In genomic region chr15:62440310-62440709, GRCh38 we compare ENCODE assay signal across 24 cellular contexts. TPM values are rescaled to one million over a fixed set of nuclear protein-coding genes. Genes with fewer than 3 reads are reported as not detected.
DNase-seq lines count a peak whose midpoint lies in the region; ATAC-seq and TF ChIP-seq lines count a peak whose summit lies in the region.
"Had no signal": no experiment of that assay in that cellular context is flagged by ENCODE, and none has a peak within 500 bp of the region (broad histone marks: within the 10 kb centered on the region; RNA-seq: fewer than 3 reads in every experiment).

No MANE protein-coding gene starts in this region.

- in situ Hi-C loops in G401 (cut with HindIII; ENCODE audit: low sequenced_read_pairs) = no loop called here

- H3K9me3 ChIP-seq in suprapubic skin = no peaks in the 10 kb centered on the region
- H3K9me3 ChIP-seq: body of pancreas, upper lobe of left lung had no signal

- H3K4me3 ChIP-seq in suprapubic skin = no peak overlapping the region
- H3K4me3 ChIP-seq: body of pancreas, upper lobe of left lung had no signal

- peak; percentile 82 for DNase-seq in G401 (ENCODE audit: low spot score)
- no peak for DNase-seq in left lobe of liver (ENCODE audit: low spot score)
- no peak for DNase-seq in suprapubic skin (ENCODE audit: low spot score in 2 of 2)
- no peak for DNase-seq in SKM-1 (lab: John Stamatoyannopoulos, UW; ENCODE audit: unreplicated experiment)
- no peak for DNase-seq in NCI-H2196 treated with DMSO at 0.1 percent for 48 hours (lab: John Stamatoyannopoulos, UW; ENCODE audit: unreplicated experiment)
- DNase-seq: activated B cell treated with CpG ODN at 0.5 μM for 24 hours; activated CD8-positive, alpha-beta memory T cell treated with anti-CD3 and anti-CD28 coated beads, Interleukin-2, amount 10 ng/mL, durations not matched to agents 7 days and 5 days; activated naive CD8-positive, alpha-beta T cell treated with anti-CD3 and anti-CD28 coated beads, Interleukin-2, amount 50 U/mL, for 24 hours; activated T-cell treated with anti-CD3 and anti-CD28 coated beads, Interleukin-2, amount 50 U/mL, for 48 hours; Calu3; head of caudate nucleus; Kasumi-1; kidney glomerular epithelial cell; NCI-H146; NCI-H526; NK-92 treated with Interleukin-12 subunit alpha and Interleukin-12 subunit beta, amount 100 ng/mL, for 24 hours; PC-3; SHP77; stimulated activated naive CD8-positive, alpha-beta T cell treated with anti-CD3 and anti-CD28 coated beads, Interleukin-15, Interleukin-2, amounts not matched to agents 100 U/mL and 50 U/mL, for 24 hours; upper lobe of left lung had no signal

- no peaks in the 10 kb centered on the region for H3K4me1 ChIP-seq in suprapubic skin
- H3K4me1 ChIP-seq: parathyroid adenoma, upper lobe of left lung had no signal

- WGBS in suprapubic skin = 70% methylated on average over 7 of the region's 7 CpGs

- TF ChIP-seq POLR2A in suprapubic skin (IDR thresholded peaks at IDR 0.05) = no peak

- H3K27ac ChIP-seq in VCaP (peak overlapping the region; percentile 94), suprapubic skin (peak overlapping the region; percentile 58)
- H3K27ac ChIP-seq: body of pancreas, parathyroid adenoma had no signal

- TF ChIP-seq CTCF in VCaP (conservative IDR thresholded peaks at IDR 0.05) (no peak), suprapubic skin (IDR thresholded peaks at IDR 0.05) (no peak)

- no peak for TF ChIP-seq EP300 in suprapubic skin (IDR thresholded peaks at IDR 0.05)

- ATAC-seq in left lobe of liver (peak; percentile 62), HG03139 (IDR thresholded peaks at IDR 0.05; ENCODE audit: unreplicated experiment) (no peak)
- ATAC-seq: activated CD8-positive, alpha-beta memory T cell treated with anti-CD3 and anti-CD28 coated beads, Interleukin-2, amount 10 ng/mL, durations not matched to agents 7 days and 5 days; activated naive CD8-positive, alpha-beta T cell treated with anti-CD3 and anti-CD28 coated beads, Interleukin-2, amount 50 U/mL, for 24 hours; PC-3; stimulated activated naive CD8-positive, alpha-beta T cell treated with anti-CD3 and anti-CD28 coated beads, Interleukin-15, Interleukin-2, amounts not matched to agents 100 U/mL and 50 U/mL, for 24 hours had no signal

- no peaks in the 10 kb centered on the region for H3K36me3 ChIP-seq in suprapubic skin
- H3K36me3 ChIP-seq: upper lobe of left lung had no signal

- no peaks in the 10 kb centered on the region for H3K27me3 ChIP-seq in suprapubic skin
- H3K27me3 ChIP-seq: body of pancreas, upper lobe of left lung had no signal

RNA-seq across cellular contexts. Expression of gene TLN2, which starts 50.0 kb away (rescaled TPM):
- total RNA-seq in G401 (2014; rRNA removed; shearing (Covaris generic)) = 4.1 and 8.6 TPM in 2 replicates
- total RNA-seq in left lobe of liver (4.3 TPM), suprapubic skin (10 to 100 TPM in 3 of 4 donors, 1 to 10 TPM in 1; 6.0 to 15.8 (median 11.3) TPM)
